Comparison of ENCODE assay signal across 19 cellular contexts in genomic region chr15:76011611-76012010, GRCh38. TPM values are rescaled to one million over a fixed set of nuclear protein-coding genes. Genes with fewer than 3 reads are reported as not detected.
DNase-seq lines count a peak whose midpoint lies in the region; ATAC-seq, FAIRE-seq and TF ChIP-seq lines count a peak whose summit lies in the region.
"Had no signal": no experiment of that assay in that cellular context is flagged by ENCODE, and none has a peak within 500 bp of the region (broad histone marks: within the 10 kb centered on the region; RNA-seq: fewer than 3 reads in every experiment).

No MANE protein-coding gene starts in this region.

- FAIRE-seq in keratinocyte (lab: Jason Lieb, UNC) = no peak

- POLR2A ChIA-PET in SK-N-SH (lab: Yijun Ruan, JAX) = no interaction called here

- H3K27ac ChIP-seq in SK-N-SH (ENCODE audit: low read depth in 2 of 2, low read length in 1 of 2) = no peak overlapping the region
- peak overlapping the region; percentile 15 for H3K27ac ChIP-seq in keratinocyte (ENCODE audit: control insufficient read depth, insufficient read depth, low read length)
- H3K27ac ChIP-seq in smooth muscle cell (ENCODE audit: low read depth) = no peak overlapping the region
- H3K27ac ChIP-seq in caudate nucleus (ENCODE audit: low read depth, low read length) = no peak overlapping the region

- H3K4me3 Mint-ChIP-seq in T-helper 17 cell = peak overlapping the region; percentile 71
- H3K4me3 Mint-ChIP-seq: activated naive CD8-positive, alpha-beta T cell treated with anti-CD3 and anti-CD28 coated beads for 36 hours; CD8-positive, alpha-beta T cell had no signal

- ATAC-seq in SK-N-SH treated with all-trans-retinoic acid at 6 μM for 48 hours (no peak), T-helper 17 cell (no peak), GM18505 (IDR thresholded peaks at IDR 0.05; ENCODE audit: unreplicated experiment) (no peak)
- ATAC-seq: CD8-positive, alpha-beta T cell had no signal

- H3K9ac ChIP-seq in SK-N-SH (no peak overlapping the region), keratinocyte (ENCODE audit: control insufficient read depth, extremely low read depth, insufficient read depth, low read length) (peak overlapping the region; percentile 40), smooth muscle cell (ENCODE audit: low read depth) (no peak overlapping the region)

- no peaks in the 10 kb centered on the region; a peak in 1 of 4 replicates for H3K4me1 ChIP-seq in SK-N-SH (ENCODE audit: control insufficient read depth in 1 of 2, insufficient read depth in 2 of 2, low read depth in 1 of 2, low read length in 1 of 2)
- H3K4me1 ChIP-seq in keratinocyte (ENCODE audit: control insufficient read depth, extremely low read depth, insufficient read depth, low read length) = peaks cover 4% of the 10 kb centered on the region
- H3K4me1 ChIP-seq in smooth muscle cell (ENCODE audit: low read depth) = no peaks in the 10 kb centered on the region

- TF ChIP-seq CTCF in SK-N-SH (IDR thresholded peaks at IDR 0.05) (no peak), keratinocyte (optimal IDR thresholded peaks at IDR 0.05 in 1 of 3, IDR thresholded peaks at IDR 0.05 in 1 of 3, conservative IDR thresholded peaks at IDR 0.05 in 1 of 3; ENCODE audit: extremely low read depth in 1 of 3, insufficient read depth in 2 of 3, low read length in 3 of 3) (no peak), smooth muscle cell (IDR thresholded peaks at IDR 0.05; ENCODE audit: borderline replicate concordance, insufficient read depth, poor library complexity, severe bottlenecking) (no peak)

- H3K9me3 ChIP-seq in SK-N-SH = no peaks in the 10 kb centered on the region
- H3K9me3 ChIP-seq in T-helper 17 cell (ENCODE audit: control insufficient read depth, low read length, poor library complexity, severe bottlenecking) = no peaks in the 10 kb centered on the region
- no peaks in the 10 kb centered on the region for H3K9me3 ChIP-seq in keratinocyte (ENCODE audit: control insufficient read depth, low read depth, low read length)
- peaks cover 6% of the 10 kb centered on the region for H3K9me3 ChIP-seq in smooth muscle cell (replicated peaks; ENCODE audit: low read depth)

- H3K9me2 ChIP-seq in SK-N-SH = no peaks in the 10 kb centered on the region

- H3K36me3 Mint-ChIP-seq in T-helper 17 cell (ENCODE audit: low read depth) = no peaks in the 10 kb centered on the region
- H3K36me3 Mint-ChIP-seq: activated naive CD8-positive, alpha-beta T cell treated with anti-CD3 and anti-CD28 coated beads for 36 hours; CD8-positive, alpha-beta T cell had no signal

- TF ChIP-seq EP300 in SK-N-SH (IDR thresholded peaks at IDR 0.05; ENCODE audit: borderline replicate concordance in 1 of 2, low read depth in 1 of 2, low read length in 1 of 2) = no peak

- TF ChIP-seq RAD21 in SK-N-SH (IDR thresholded peaks at IDR 0.05; ENCODE audit: low read length) = no peak

- no peak for TF ChIP-seq POLR2A in GM18505 (IDR thresholded peaks at IDR 0.05; ENCODE audit: borderline replicate concordance, extremely low read depth, insufficient read depth, insufficient read length)

- no peaks in the 10 kb centered on the region for H4K20me1 ChIP-seq in SK-N-SH (ENCODE audit: insufficient read depth)
- no peaks in the 10 kb centered on the region for H4K20me1 ChIP-seq in keratinocyte (ENCODE audit: control insufficient read depth, extremely low read depth, insufficient read depth, low read length)
- H4K20me1 ChIP-seq in smooth muscle cell (ENCODE audit: low read depth) = no peaks in the 10 kb centered on the region

- 46% methylated on average over 4 of the region's 4 CpGs for WGBS in SK-N-SH (ENCODE audit: low lambda C conversion rate)
- 89% methylated on average over 4 of the region's 4 CpGs for WGBS in smooth muscle cell (ENCODE audit: low lambda C conversion rate)

- H3K79me2 ChIP-seq in SK-N-SH (ENCODE audit: insufficient read depth) = no peaks in the 10 kb centered on the region
- no peaks in the 10 kb centered on the region for H3K79me2 ChIP-seq in keratinocyte (ENCODE audit: control insufficient read depth, insufficient read depth, low read length)
- H3K79me2 ChIP-seq in smooth muscle cell (ENCODE audit: low read depth) = no peaks in the 10 kb centered on the region

- H3K4me3 ChIP-seq in SK-N-SH (ENCODE audit: low read depth in 2 of 2, low read length in 1 of 2) (no peak overlapping the region), keratinocyte (ENCODE audit: control insufficient read depth in 2 of 3, extremely low read depth in 1 of 3, insufficient read depth in 2 of 3, low read depth in 1 of 3, low read length in 3 of 3) (peak overlapping the region; percentile 8 to 55 (median 19)), smooth muscle cell (peak overlapping the region; percentile 29)

- H3K27ac Mint-ChIP-seq in T-helper 17 cell = no peak overlapping the region
- H3K27ac Mint-ChIP-seq: activated naive CD8-positive, alpha-beta T cell treated with anti-CD3 and anti-CD28 coated beads for 36 hours; CD8-positive, alpha-beta T cell had no signal

- H3K4me2 ChIP-seq in SK-N-SH (peak overlapping the region; percentile 64; the same call in 1 of the 2 replicates), keratinocyte (ENCODE audit: control insufficient read depth, extremely low read depth, insufficient read depth, low read depth, low read length) (peak overlapping the region; percentile 65), smooth muscle cell (no peak overlapping the region)

- peaks cover 4% of the 10 kb centered on the region for H3K4me1 Mint-ChIP-seq in T-helper 17 cell

- dilution Hi-C loops in keratinocyte (cut with MboI; ENCODE audit: extremely low pct_ligation_motif_present, low sequenced_read_pairs) = no loop called here

- DNase-seq in SK-N-SH = no peak
- no peak for DNase-seq in T-helper 17 cell
- no peak for DNase-seq in keratinocyte (ENCODE audit: low read depth, low spot score)
- no peak for DNase-seq in smooth muscle cell (lab: John Stamatoyannopoulos, UW; ENCODE audit: unreplicated experiment)
- no peak for DNase-seq in stimulated activated naive CD4-positive, alpha-beta T cell treated with Interleukin-2 at 50 U/mL for 16 hours (lab: John Stamatoyannopoulos, UW)
- DNase-seq in caudate nucleus (lab: John Stamatoyannopoulos, UW) = no peak
- DNase-seq: activated CD4-positive, alpha-beta T cell treated with anti-CD3 and anti-CD28 coated beads for 48 hours; activated naive CD8-positive, alpha-beta T cell treated with anti-CD3 and anti-CD28 coated beads for 36 hours; activated T-cell treated with anti-CD3 and anti-CD28 coated beads for 4 hours; CD8-positive, alpha-beta T cell; glutamatergic neuron; MV-4-11; Right ventricle myocardium superior had no signal

- H3K27me3 Mint-ChIP-seq in T-helper 17 cell = peaks cover 31% of the 10 kb centered on the region

- H3F3A ChIP-seq in SK-N-SH (replicated peaks; ENCODE audit: insufficient read depth) (no peaks in the 10 kb centered on the region), smooth muscle cell (ENCODE audit: low read depth) (peaks cover 3% of the 10 kb centered on the region)

- H2AFZ ChIP-seq in SK-N-SH (ENCODE audit: low read depth) (peak overlapping the region; percentile 39; the same call in 1 of the 2 replicates), keratinocyte (ENCODE audit: control insufficient read depth, low read length) (peak overlapping the region; percentile 88), smooth muscle cell (ENCODE audit: low read depth) (peak overlapping the region; percentile 16)

- H3K27me3 ChIP-seq in SK-N-SH (ENCODE audit: insufficient read depth) (no peaks in the 10 kb centered on the region), keratinocyte (ENCODE audit: control insufficient read depth, extremely low read depth, insufficient read depth, low read length) (no peaks in the 10 kb centered on the region), smooth muscle cell (ENCODE audit: low read depth) (peaks cover 7% of the 10 kb centered on the region)

- CTCF ChIA-PET in SK-N-SH (lab: Yijun Ruan, JAX) = interaction anchor here (1.2 to 1.6 kb wide), 4 partner anchors 17 to 226 kb away, joined by 3 to 4 read pairs (median 4); no protein-coding TSS in a partner anchor

- no peaks in the 10 kb centered on the region for H3K9me1 ChIP-seq in keratinocyte (ENCODE audit: control insufficient read depth, extremely low read depth, insufficient read depth, low read length)

- H3K36me3 ChIP-seq in SK-N-SH (replicated peaks in 1 of 2; ENCODE audit: control insufficient read depth in 1 of 2, insufficient read depth in 2 of 2, low read length in 1 of 2) (no peaks in the 10 kb centered on the region), keratinocyte (ENCODE audit: control insufficient read depth in 2 of 2, extremely low read depth in 1 of 2, insufficient read depth in 2 of 2, low read length in 2 of 2) (no peaks in the 10 kb centered on the region), smooth muscle cell (ENCODE audit: low read depth) (no peaks in the 10 kb centered on the region)

RNA-seq across cellular contexts. Expression of gene NRG4, which starts 0.6 kb away (rescaled TPM):
- polyA plus RNA-seq in SK-N-SH (2012; rRNA removed) (not detected in 2 replicates), keratinocyte (0.26 to 1.7 TPM (median 0.96 TPM) in 3 replicates), smooth muscle cell (0.30 and 0.37 TPM in 2 replicates)
- polyA plus RNA-seq in SK-N-SH (2012; cell fraction: cytosol; rRNA removed) = 0.09 TPM in 1 of 2 replicates, not detected in the other
- 0.04 and 0.13 TPM in 2 replicates for polyA plus RNA-seq in SK-N-SH (2012; cell fraction: nucleus; rRNA removed)
- total RNA-seq in T-helper 17 cell (not detected), smooth muscle cell (0.13 TPM in 1 of 2 replicates, not detected in the other)
- not detected for polyA plus RNA-seq in keratinocyte (2011; ENCODE audit: low read depth)
- 0.56 and 0.74 TPM in 2 replicates for polyA plus RNA-seq in keratinocyte (2011; cell fraction: cytosol; rRNA removed)
- polyA plus RNA-seq in keratinocyte (2011; cell fraction: nucleus; rRNA removed) = 0.68 and 0.73 TPM in 2 replicates
- polyA plus RNA-seq in keratinocyte (2012; ENCODE audit: low replicate concordance) = 0.42 and 1.0 TPM in 2 replicates
- polyA minus RNA-seq in keratinocyte = 0.10 to 1.6 TPM (median 0.46 TPM) in 3 replicates
- polyA minus RNA-seq in keratinocyte (2011; cell fraction: cytosol; rRNA and poly(A)+ RNA removed) = not detected
- polyA minus RNA-seq in keratinocyte (2011; cell fraction: nucleus; rRNA and poly(A)+ RNA removed) = 0.54 TPM in 1 of 2 replicates, not detected in the other
- total RNA-seq: A172; activated naive CD8-positive, alpha-beta T cell treated with anti-CD3 and anti-CD28 coated beads for 36 hours; CD8-positive, alpha-beta T cell; chondrocyte; G401; Right ventricle myocardium superior had no signal

RNA-seq across cellular contexts. Expression of gene TMEM266, which starts 48.2 kb away (rescaled TPM):
- polyA plus RNA-seq in SK-N-SH (2012; rRNA removed) = 0.05 and 0.07 TPM in 2 replicates
- 0.04 and 0.09 TPM in 2 replicates for polyA plus RNA-seq in SK-N-SH (2012; cell fraction: cytosol; rRNA removed)
- 0.07 and 0.18 TPM in 2 replicates for polyA plus RNA-seq in SK-N-SH (2012; cell fraction: nucleus; rRNA removed)
- not detected for total RNA-seq in T-helper 17 cell
- 0.02 to 0.35 TPM (median 0.03 TPM) in 3 replicates for polyA plus RNA-seq in keratinocyte
- 0.69 TPM for polyA plus RNA-seq in keratinocyte (2011; ENCODE audit: low read depth)
- polyA plus RNA-seq in keratinocyte (2011; cell fraction: cytosol; rRNA removed) = 0.12 and 0.13 TPM in 2 replicates
- 0.09 and 0.24 TPM in 2 replicates for polyA plus RNA-seq in keratinocyte (2011; cell fraction: nucleus; rRNA removed)
- 0.24 and 0.66 TPM in 2 replicates for polyA plus RNA-seq in keratinocyte (2012; ENCODE audit: low replicate concordance)
- 0.13 TPM in 1 of 3 replicates, not detected in the others for polyA minus RNA-seq in keratinocyte
- not detected for polyA minus RNA-seq in keratinocyte (2011; cell fraction: cytosol; rRNA and poly(A)+ RNA removed)
- not detected in 2 replicates for polyA minus RNA-seq in keratinocyte (2011; cell fraction: nucleus; rRNA and poly(A)+ RNA removed)
- total RNA-seq in smooth muscle cell = 0.27 and 0.45 TPM in 2 replicates
- 0.12 TPM in 1 of 2 replicates, not detected in the other for polyA plus RNA-seq in smooth muscle cell
- total RNA-seq: CD8-positive, alpha-beta T cell; mononuclear cell had no signal

Comparison
In these comparisons a context has a peak if more than half of its experiments do, and no peak if none do; other contexts are left out.
1. H2AFZ ChIP-seq: peak in every context shown above with its lines; median percentile 88 in keratinocyte; 39 in SK-N-SH; 16 in smooth muscle cell.
2. H3K4me3 ChIP-seq: peak in keratinocyte (3 of 3) and smooth muscle cell (single experiment); none in SK-N-SH (0 of 2).